Comparison of ENCODE assay signal across 9 cellular contexts in the genomic region with DNA sequence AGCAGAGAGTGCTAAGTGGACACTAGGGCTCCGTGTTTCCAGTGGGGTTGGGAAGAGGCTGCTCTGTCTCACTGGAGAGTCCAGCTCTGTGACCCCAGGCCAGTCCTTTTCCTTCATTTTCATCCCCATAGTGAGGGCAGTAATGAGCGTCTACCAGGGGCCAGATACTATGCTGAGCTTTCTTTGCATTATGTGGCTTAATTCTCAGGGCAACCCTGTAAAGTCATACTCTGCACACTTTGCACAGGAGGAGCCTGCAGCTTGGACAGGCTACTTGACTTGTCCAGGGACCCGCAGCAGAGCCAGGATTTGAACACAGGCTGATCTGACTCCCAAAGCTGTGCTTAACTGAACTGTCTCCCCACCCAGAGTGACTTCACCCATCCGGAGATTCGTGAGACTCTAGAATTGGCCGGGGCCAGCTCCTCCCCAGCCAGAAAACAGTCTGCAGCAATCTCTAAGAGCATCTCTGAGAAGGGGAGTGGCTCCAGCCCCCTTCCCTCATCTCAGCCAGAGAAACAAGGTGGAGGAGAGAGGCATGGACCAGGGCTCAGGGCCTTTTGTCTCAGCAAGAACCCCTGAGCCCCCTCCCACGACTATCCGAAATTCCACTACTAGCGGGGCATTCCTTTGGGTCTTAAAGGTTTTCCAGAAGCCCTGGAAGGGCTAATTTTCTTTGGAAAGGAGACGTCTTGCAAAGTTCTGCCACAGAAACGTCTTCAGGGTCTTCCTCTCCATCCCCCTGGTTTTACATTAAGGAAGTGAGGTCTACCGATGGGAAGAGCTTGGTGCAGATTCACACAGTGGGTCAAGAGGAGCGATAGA. TPM values are rescaled to one million over a fixed set of nuclear protein-coding genes. Genes with fewer than 3 reads are reported as not detected.
DNase-seq lines count a peak whose midpoint lies in the region; ATAC-seq and TF ChIP-seq lines count a peak whose summit lies in the region.
"Had no signal": no experiment of that assay in that cellular context is flagged by ENCODE, and none has a peak within 500 bp of the region (broad histone marks: within the 10 kb centered on the region; RNA-seq: fewer than 3 reads in every experiment).

No MANE protein-coding gene starts in this region.

- peak overlapping the region; percentile 77; the same call in 1 of the 2 replicates for H3K4me2 ChIP-seq in DOHH2 (ENCODE audit: low read length)

- TF ChIP-seq EP300 in ovary (IDR thresholded peaks at IDR 0.05), result no peak

- H3K9me2 ChIP-seq in DOHH2 (replicated peaks; ENCODE audit: control insufficient read depth, low read length), result no peaks in the 10 kb centered on the region

- H3K36me3 ChIP-seq in DOHH2 (ENCODE audit: control insufficient read depth, low read length), result no peaks in the 10 kb centered on the region
- no peaks in the 10 kb centered on the region for H3K36me3 ChIP-seq in ovary

- H3K79me2 ChIP-seq in DOHH2 (ENCODE audit: control insufficient read depth, low read length), result no peaks in the 10 kb centered on the region

- no peaks in the 10 kb centered on the region for H3K9me3 ChIP-seq in DOHH2 (ENCODE audit: control insufficient read depth, insufficient read depth, low read length)
- H3K9me3 ChIP-seq in ovary, result no peaks in the 10 kb centered on the region

- peaks cover 3% of the 10 kb centered on the region; the same call in 1 of the 2 replicates for H3F3A ChIP-seq in DOHH2 (ENCODE audit: control insufficient read depth, insufficient read depth)

- no peak for TF ChIP-seq POLR2A in ovary (IDR thresholded peaks at IDR 0.05)

- H3K27ac ChIP-seq in DOHH2 (ENCODE audit: low read depth, low read length), result no peak overlapping the region
- H3K27ac ChIP-seq in ovary, result peak overlapping the region in 1 of 2 donors; percentile 5

- DNase-seq in NCI-H82 (lab: John Stamatoyannopoulos, UW) (peak; percentile 74), fibroblast of the aortic adventitia (ENCODE audit: low read depth) (peak; percentile 44), ovary (no peak), A172 (ENCODE audit: low spot score) (no peak), NCI-H510A treated with DMSO at 0.1 percent for 48 hours (lab: John Stamatoyannopoulos, UW) (no peak), epidermal melanocyte (ENCODE audit: insufficient read length, low spot score) (no peak)

- peaks cover 6% of the 10 kb centered on the region; the same call in 1 of the 2 replicates for H4K20me1 ChIP-seq in DOHH2 (ENCODE audit: control insufficient read depth, insufficient read depth, low read depth, low read length)

- no peak for ATAC-seq in GM21737 (IDR thresholded peaks at IDR 0.05; ENCODE audit: unreplicated experiment)

- intact Hi-C loops in ovary (cut with DNase I), result loop anchor here in 1 of 4 donors (5.0 kb wide), 2 partner anchors 99 to 159 kb away; no protein-coding TSS in a partner anchor

- H3K4me3 ChIP-seq in DOHH2 (ENCODE audit: low read length), result no peak overlapping the region
- peak overlapping the region; percentile 54 for H3K4me3 ChIP-seq in fibroblast of the aortic adventitia (ENCODE audit: low read depth, low read length)
- peak overlapping the region; percentile 37 for H3K4me3 ChIP-seq in ovary

- WGBS in ovary, 3 donors, result 44 to 55% (median 53%) methylated on average over 13 of the region's 13 CpGs

- TF ChIP-seq CTCF in DOHH2 (IDR thresholded peaks at IDR 0.05; ENCODE audit: low read depth, low read length, poor library complexity, severe bottlenecking), result no peak
- TF ChIP-seq CTCF in fibroblast of the aortic adventitia (IDR thresholded peaks at IDR 0.05; ENCODE audit: insufficient read depth, low read length), result peak; percentile 4
- no peak for TF ChIP-seq CTCF in ovary (IDR thresholded peaks at IDR 0.05)

- H3K4me1 ChIP-seq in DOHH2 (ENCODE audit: control insufficient read depth, low read length) (peaks cover 28% of the 10 kb centered on the region), ovary (ENCODE audit: insufficient read depth) (peaks cover 4% of the 10 kb centered on the region)

- peaks cover 26% of the 10 kb centered on the region for H3K27me3 ChIP-seq in DOHH2 (ENCODE audit: control insufficient read depth, low read length)
- H3K27me3 ChIP-seq in ovary, result no peaks in the 10 kb centered on the region

RNA-seq across cellular contexts. Expression of a gene that starts 0.9 kb away (rescaled TPM):
- 0.41 and 0.99 TPM in 2 replicates for total RNA-seq in fibroblast of the aortic adventitia (ENCODE audit: low replicate concordance)
- total RNA-seq in ovary, result 10 to 100 TPM in 4 of 7 donors, 1 to 10 TPM in 3; 4.2 to 25.4 (median 12.1) TPM
- 10 to 100 TPM in 1 of 2 donors, 1 to 10 TPM in 1; 8.2 to 15.6 TPM for polyA plus RNA-seq in ovary
- 0.41 TPM in 1 of 2 replicates, not detected in the other for total RNA-seq in A172 (2014; rRNA removed; shearing (Covaris generic))

RNA-seq across cellular contexts. Expression of a gene that starts 14.7 kb away (rescaled TPM):
- total RNA-seq in fibroblast of the aortic adventitia (ENCODE audit: low replicate concordance) (0.49 TPM in 1 of 2 replicates, not detected in the other), ovary (1 to 10 TPM in 1 of 7 donors, under 1 TPM in 5, not detected in 1; 0.37 to 1.0 (median 0.68) TPM)
- polyA plus RNA-seq in ovary, result under 1 TPM; 0.23 to 0.81 TPM
- total RNA-seq in A172 (2014; rRNA removed; shearing (Covaris generic)), result not detected in 2 replicates
- total RNA-seq: SK-MEL-5 had no signal

RNA-seq across cellular contexts. Expression of a gene that starts 29.6 kb away (rescaled TPM):
- total RNA-seq in fibroblast of the aortic adventitia (ENCODE audit: low replicate concordance), result 33.1 and 38.4 TPM in 2 replicates
- total RNA-seq in ovary, result 10 to 100 TPM; 13.5 to 64.0 (median 23.9) TPM
- polyA plus RNA-seq in ovary, result 10 to 100 TPM in 1 of 2 donors, under 1 TPM in 1; 0.85 to 23.3 TPM
- total RNA-seq in A172 (2014; rRNA removed; shearing (Covaris generic)), result 47.5 and 76.9 TPM in 2 replicates

RNA-seq across cellular contexts. Expression of a gene that starts 54.1 kb away (rescaled TPM):
- total RNA-seq in fibroblast of the aortic adventitia (ENCODE audit: low replicate concordance) (42.4 and 64.5 TPM in 2 replicates), ovary (10 to 100 TPM; 24.8 to 64.2 (median 42.6) TPM)
- 10 to 100 TPM; 18.1 to 47.0 TPM for polyA plus RNA-seq in ovary
- 20.0 and 20.4 TPM in 2 replicates for total RNA-seq in A172 (2014; rRNA removed; shearing (Covaris generic))

RNA-seq across cellular contexts. Expression of a gene that starts 54.4 kb away (rescaled TPM):
- 96.7 and 186 TPM in 2 replicates for total RNA-seq in fibroblast of the aortic adventitia (ENCODE audit: low replicate concordance)
- total RNA-seq in ovary, result 100 to 1,000 TPM in 1 of 7 donors, 10 to 100 TPM in 6; 19.8 to 272 (median 46.2) TPM
- 10 to 100 TPM; 23.6 to 95.2 TPM for polyA plus RNA-seq in ovary
- 63.4 and 79.1 TPM in 2 replicates for total RNA-seq in A172 (2014; rRNA removed; shearing (Covaris generic))

Comparison
In these comparisons a context has a peak if more than half of its experiments do, and no peak if none do; other contexts are left out.
1. DNase-seq: peak in NCI-H82 (single experiment) and fibroblast of the aortic adventitia (single experiment); none in ovary (0 of 5), A172 (single experiment), NCI-H510A treated with DMSO at 0.1 percent for 48 hours (single experiment) and epidermal melanocyte (single experiment).